ENCODE assay signal across 10 cellular contexts in the genomic region with DNA sequence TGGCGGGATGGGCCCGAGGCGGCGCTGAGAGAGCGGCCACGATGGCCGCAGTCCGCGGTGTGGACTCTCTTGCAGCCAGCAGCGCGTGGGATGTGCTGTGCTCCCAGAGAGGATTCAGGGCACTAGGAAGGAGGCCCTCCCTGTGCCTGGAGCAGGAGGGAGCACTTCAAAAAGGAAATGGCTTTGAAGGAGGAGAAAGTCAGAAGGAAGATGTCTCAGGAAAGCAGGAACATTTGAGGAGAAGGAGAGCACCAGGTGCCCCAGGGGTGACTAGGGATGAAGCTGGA. TPM values are rescaled to one million over a fixed set of nuclear protein-coding genes. Genes with fewer than 3 reads are reported as not detected.
A peak's percentile ranks its signal among the peaks of the same experiment; 100 is the strongest.
DNase-seq lines count a peak whose midpoint lies in the region; ATAC-seq lines count a peak whose summit lies in the region.
"Had no signal": no experiment of that assay in that cellular context is flagged by ENCODE, and none has a peak within 500 bp of the region (broad histone marks: within the 10 kb centered on the region; RNA-seq: fewer than 3 reads in every experiment).

No MANE protein-coding gene starts in this region.

- peak in 1 of 2 donors; percentile 3 for ATAC-seq in stimulated activated naive B cell treated with anti-CD40 and anti-IgM and Interleukin-4, amounts not matched to agents 10 μg/mL and 1 μg/mL and 100 μg/mL, for 72 hours (replicated peaks)
- ATAC-seq in HG02970 (IDR thresholded peaks at IDR 0.05; ENCODE audit: low FRiP score, unreplicated experiment) (no peak), GM19328 (IDR thresholded peaks at IDR 0.05; ENCODE audit: unreplicated experiment) (no peak)

- H3K9me3 ChIP-seq in iPS-15b (ENCODE audit: control insufficient read depth, insufficient read depth, low read length): no peaks in the 10 kb centered on the region
- H3K9me3 ChIP-seq: BE2C had no signal

- POLR2A ChIA-PET in activated CD4-positive, alpha-beta memory T cell treated with anti-CD3 and anti-CD28 coated beads, Interleukin-2, amount 10 ng/mL, durations not matched to agents 7 days and 5 days (lab: Charles Lee): interaction anchor here (0.9 to 1.7 kb wide), 3 partner anchors 20 to 91 kb away, joined by 3 to 6 read pairs (median 4); partner anchors contain the start of genes AUP1, HTRA2 and WBP1

- H3K36me3 Mint-ChIP-seq in T-helper 2 cell treated with Interferon-gamma antibody and Interleukin-4, amounts not matched to agents 5 μg/mL and 100 μg/mL, for 36 hours (ENCODE audit: low read depth): no peaks in the 10 kb centered on the region
- no peaks in the 10 kb centered on the region for H3K36me3 Mint-ChIP-seq in activated CD4-positive, alpha-beta memory T cell treated with anti-CD3 and anti-CD28 coated beads, Interleukin-2, amount 10 ng/mL, durations not matched to agents 7 days and 5 days (ENCODE audit: low read depth)
- H3K36me3 Mint-ChIP-seq in stimulated activated naive B cell treated with anti-CD40 and anti-IgM and Interleukin-4, amounts not matched to agents 10 μg/mL and 1 μg/mL and 100 μg/mL, for 72 hours: peaks cover 2 to 18% of the 10 kb centered on the region in 2 donors

- no peaks in the 10 kb centered on the region for H3K36me3 ChIP-seq in iPS-15b (ENCODE audit: control insufficient read depth, insufficient read depth, low read length)
- H3K36me3 ChIP-seq: BE2C had no signal

- peak overlapping the region; percentile 54 for H3K9ac ChIP-seq in iPS-15b (ENCODE audit: low read depth, low read length)

- no peak for DNase-seq in T-helper 2 cell treated with Interferon-gamma antibody and Interleukin-4, amounts not matched to agents 5 μg/mL and 100 μg/mL, for 36 hours (ENCODE audit: low spot score)
- DNase-seq in T-helper 2 cell: no peak
- DNase-seq in activated CD4-positive, alpha-beta memory T cell treated with anti-CD3 and anti-CD28 coated beads, Interleukin-2, amount 10 ng/mL, durations not matched to agents 7 days and 5 days: no peak
- DNase-seq in stimulated activated naive B cell treated with anti-CD40 and anti-IgM and Interleukin-4, amounts not matched to agents 10 μg/mL and 1 μg/mL and 100 μg/mL, for 72 hours: no peak
- DNase-seq in NCI-H2081 (lab: John Stamatoyannopoulos, UW): no peak
- DNase-seq: BE2C; stimulated activated naive CD4-positive, alpha-beta T cell treated with Interleukin-2 at 50 U/mL for 16 hours had no signal

- CTCF ChIA-PET in activated CD4-positive, alpha-beta memory T cell treated with anti-CD3 and anti-CD28 coated beads, Interleukin-2, amount 10 ng/mL, durations not matched to agents 7 days and 5 days (lab: Charles Lee): no interaction called here

- no peak overlapping the region for H3K27ac Mint-ChIP-seq in T-helper 2 cell treated with Interferon-gamma antibody and Interleukin-4, amounts not matched to agents 5 μg/mL and 100 μg/mL, for 36 hours
- H3K27ac Mint-ChIP-seq in activated CD4-positive, alpha-beta memory T cell treated with anti-CD3 and anti-CD28 coated beads, Interleukin-2, amount 10 ng/mL, durations not matched to agents 7 days and 5 days: no peak overlapping the region
- peak overlapping the region; percentile 81 for H3K27ac Mint-ChIP-seq in stimulated activated naive B cell treated with anti-CD40 and anti-IgM and Interleukin-4, amounts not matched to agents 10 μg/mL and 1 μg/mL and 100 μg/mL, for 72 hours

- peak overlapping the region; percentile 71 for H3K4me3 Mint-ChIP-seq in T-helper 2 cell treated with Interferon-gamma antibody and Interleukin-4, amounts not matched to agents 5 μg/mL and 100 μg/mL, for 36 hours
- peak overlapping the region; percentile 51 for H3K4me3 Mint-ChIP-seq in activated CD4-positive, alpha-beta memory T cell treated with anti-CD3 and anti-CD28 coated beads, Interleukin-2, amount 10 ng/mL, durations not matched to agents 7 days and 5 days
- H3K4me3 Mint-ChIP-seq in stimulated activated naive B cell treated with anti-CD40 and anti-IgM and Interleukin-4, amounts not matched to agents 10 μg/mL and 1 μg/mL and 100 μg/mL, for 72 hours: peak overlapping the region; percentile 81 to 86

- peak overlapping the region; percentile 69 for H3K4me3 ChIP-seq in iPS-15b (ENCODE audit: low read depth, low read length)

- H3K9me3 Mint-ChIP-seq in T-helper 2 cell treated with Interferon-gamma antibody and Interleukin-4, amounts not matched to agents 5 μg/mL and 100 μg/mL, for 36 hours: no peaks in the 10 kb centered on the region
- no peaks in the 10 kb centered on the region for H3K9me3 Mint-ChIP-seq in activated CD4-positive, alpha-beta memory T cell treated with anti-CD3 and anti-CD28 coated beads, Interleukin-2, amount 10 ng/mL, durations not matched to agents 7 days and 5 days
- H3K9me3 Mint-ChIP-seq in stimulated activated naive B cell treated with anti-CD40 and anti-IgM and Interleukin-4, amounts not matched to agents 10 μg/mL and 1 μg/mL and 100 μg/mL, for 72 hours: no peaks in the 10 kb centered on the region

- peaks cover 78% of the 10 kb centered on the region for H3K27me3 ChIP-seq in iPS-15b (ENCODE audit: control insufficient read depth, insufficient read depth, low read length)
- H3K27me3 ChIP-seq: BE2C had no signal

- H3K4me1 ChIP-seq in iPS-15b (ENCODE audit: control insufficient read depth, insufficient read depth, low read length): peaks cover 12% of the 10 kb centered on the region
- H3K4me1 ChIP-seq: BE2C had no signal

- H3K27me3 Mint-ChIP-seq in T-helper 2 cell treated with Interferon-gamma antibody and Interleukin-4, amounts not matched to agents 5 μg/mL and 100 μg/mL, for 36 hours (ENCODE audit: low read depth): peaks cover 18% of the 10 kb centered on the region
- H3K27me3 Mint-ChIP-seq in activated CD4-positive, alpha-beta memory T cell treated with anti-CD3 and anti-CD28 coated beads, Interleukin-2, amount 10 ng/mL, durations not matched to agents 7 days and 5 days: peaks cover 52% of the 10 kb centered on the region
- H3K27me3 Mint-ChIP-seq in stimulated activated naive B cell treated with anti-CD40 and anti-IgM and Interleukin-4, amounts not matched to agents 10 μg/mL and 1 μg/mL and 100 μg/mL, for 72 hours: peaks cover 24 to 48% of the 10 kb centered on the region in 2 donors

- peaks cover 26% of the 10 kb centered on the region for H3K4me1 Mint-ChIP-seq in T-helper 2 cell treated with Interferon-gamma antibody and Interleukin-4, amounts not matched to agents 5 μg/mL and 100 μg/mL, for 36 hours (ENCODE audit: low read depth)
- peaks cover 17% of the 10 kb centered on the region for H3K4me1 Mint-ChIP-seq in activated CD4-positive, alpha-beta memory T cell treated with anti-CD3 and anti-CD28 coated beads, Interleukin-2, amount 10 ng/mL, durations not matched to agents 7 days and 5 days
- peaks cover 24 to 41% of the 10 kb centered on the region in 2 donors for H3K4me1 Mint-ChIP-seq in stimulated activated naive B cell treated with anti-CD40 and anti-IgM and Interleukin-4, amounts not matched to agents 10 μg/mL and 1 μg/mL and 100 μg/mL, for 72 hours

RNA-seq across cellular contexts. Expression of gene LOXL3, which starts 4.1 kb away (rescaled TPM):
- under 1 TPM; 0.60 to 0.70 TPM for total RNA-seq in activated CD4-positive, alpha-beta memory T cell treated with anti-CD3 and anti-CD28 coated beads, Interleukin-2, amount 10 ng/mL, durations not matched to agents 7 days and 5 days

RNA-seq across cellular contexts. Expression of gene DOK1, which starts 4.9 kb away (rescaled TPM):
- total RNA-seq in activated CD4-positive, alpha-beta memory T cell treated with anti-CD3 and anti-CD28 coated beads, Interleukin-2, amount 10 ng/mL, durations not matched to agents 7 days and 5 days: 10 to 100 TPM; 45.2 to 46.8 TPM

RNA-seq across cellular contexts. Expression of gene HTRA2, which starts 19.9 kb away (rescaled TPM):
- 10 to 100 TPM; 49.2 to 51.1 TPM for total RNA-seq in activated CD4-positive, alpha-beta memory T cell treated with anti-CD3 and anti-CD28 coated beads, Interleukin-2, amount 10 ng/mL, durations not matched to agents 7 days and 5 days

RNA-seq across cellular contexts. Expression of gene AUP1, which starts 20.1 kb away (rescaled TPM):
- 100 to 1,000 TPM; 118 to 119 TPM for total RNA-seq in activated CD4-positive, alpha-beta memory T cell treated with anti-CD3 and anti-CD28 coated beads, Interleukin-2, amount 10 ng/mL, durations not matched to agents 7 days and 5 days

RNA-seq across cellular contexts. Expression of gene DQX1, which starts 23.6 kb away (rescaled TPM):
- total RNA-seq in activated CD4-positive, alpha-beta memory T cell treated with anti-CD3 and anti-CD28 coated beads, Interleukin-2, amount 10 ng/mL, durations not matched to agents 7 days and 5 days: under 1 TPM; 0.33 to 0.45 TPM
